15 cellular contexts compared by ENCODE assay signal in the genomic region with DNA sequence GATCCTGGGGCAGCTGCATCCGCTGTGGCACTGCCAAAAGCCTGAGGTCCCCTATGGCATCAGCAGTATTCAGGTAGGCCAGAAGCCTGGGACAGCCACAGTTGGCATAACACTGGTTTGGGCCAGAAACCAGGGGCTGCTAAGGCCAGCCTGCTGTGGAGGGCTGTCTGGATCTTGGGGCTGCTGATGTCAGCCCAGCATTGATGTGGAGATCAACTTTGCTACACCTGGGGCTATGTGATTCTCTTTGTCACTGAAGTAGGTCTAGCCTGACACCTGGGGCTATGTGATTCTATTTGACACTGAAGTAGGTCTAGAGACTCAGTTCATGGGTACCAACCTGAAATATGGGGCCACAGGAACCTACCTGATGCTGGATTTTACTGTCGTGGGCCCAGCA.
A peak's percentile ranks its signal among the peaks of the same experiment; 100 is the strongest.
DNase-seq lines count a peak whose midpoint lies in the region; ATAC-seq and TF ChIP-seq lines count a peak whose summit lies in the region.
"Had no signal": no experiment of that assay in that cellular context is flagged by ENCODE, and none has a peak within 500 bp of the region (broad histone marks: within the 10 kb centered on the region; RNA-seq: fewer than 3 reads in every experiment).

No MANE protein-coding gene starts in this region.

- H3K4me1 ChIP-seq in mesendoderm (ENCODE audit: control insufficient read depth, low read depth, low read length) = no peaks in the 10 kb centered on the region
- H3K4me1 ChIP-seq: BLaER1, Caco-2 had no signal

- H2AK5ac ChIP-seq in mesendoderm (ENCODE audit: low read length) = no peak overlapping the region

- no peaks in the 10 kb centered on the region for H3K79me2 ChIP-seq in mesendoderm (ENCODE audit: control insufficient read depth, insufficient read depth, low read length)

- H2BK15ac ChIP-seq in mesendoderm (replicated peaks; ENCODE audit: low read depth) = no peak overlapping the region

- H3K4me3 ChIP-seq in mesendoderm (ENCODE audit: low read length) (no peak overlapping the region), coronary artery (no peak overlapping the region)
- H3K4me3 ChIP-seq: BLaER1, HAP-1 had no signal

- H3K36me3 ChIP-seq in mesendoderm (ENCODE audit: control insufficient read depth, insufficient read depth, low read length) = no peaks in the 10 kb centered on the region
- H3K36me3 ChIP-seq: BLaER1, HAP-1 had no signal

- H3K4me1 Mint-ChIP-seq in stimulated activated effector memory CD8-positive, alpha-beta T cell treated with anti-CD3 and anti-CD28 coated beads, Interleukin-12 subunit alpha, Interleukin-12 subunit beta, amount 100 ng/mL, for 72 hours = no peaks in the 10 kb centered on the region
- H3K4me1 Mint-ChIP-seq: CD8-positive, alpha-beta memory T cell; IgD-negative memory B cell had no signal

- no peaks in the 10 kb centered on the region for H3K27me3 ChIP-seq in mesendoderm (ENCODE audit: insufficient read depth, low read length, poor library complexity)
- H3K27me3 ChIP-seq: BLaER1 had no signal

- no peak overlapping the region for H3K4me3 Mint-ChIP-seq in stimulated activated effector memory CD8-positive, alpha-beta T cell treated with anti-CD3 and anti-CD28 coated beads, Interleukin-12 subunit alpha, Interleukin-12 subunit beta, amount 100 ng/mL, for 72 hours
- H3K4me3 Mint-ChIP-seq: CD8-positive, alpha-beta memory T cell; IgD-negative memory B cell had no signal

- peak; percentile 26 for ATAC-seq in stimulated activated effector memory CD8-positive, alpha-beta T cell treated with anti-CD3 and anti-CD28 coated beads, Interleukin-12 subunit alpha, Interleukin-12 subunit beta, amount 100 ng/mL, for 72 hours
- no peak for ATAC-seq in GM18502 (IDR thresholded peaks at IDR 0.05; ENCODE audit: poor library complexity, unreplicated experiment)

- no CpG with 5 or more reads among the region's 2 CpGs for WGBS in mesendoderm (ENCODE audit: extremely low coverage, insufficient coverage, low lambda C conversion rate)

- H3K9ac ChIP-seq in mesendoderm (ENCODE audit: low read length) = no peak overlapping the region
- H3K9ac ChIP-seq: BLaER1 had no signal

- no peak overlapping the region for H3K56ac ChIP-seq in mesendoderm (ENCODE audit: low read length)

- H3K23ac ChIP-seq in mesendoderm (ENCODE audit: low read length) = no peak overlapping the region

- no peak overlapping the region for H3K27ac Mint-ChIP-seq in stimulated activated effector memory CD8-positive, alpha-beta T cell treated with anti-CD3 and anti-CD28 coated beads, Interleukin-12 subunit alpha, Interleukin-12 subunit beta, amount 100 ng/mL, for 72 hours
- H3K27ac Mint-ChIP-seq: CD8-positive, alpha-beta memory T cell had no signal

- TF ChIP-seq CTCF in coronary artery (IDR thresholded peaks at IDR 0.05) = no peak

- no peak overlapping the region for H3K4ac ChIP-seq in mesendoderm (ENCODE audit: low read depth, low read length)

- no peak overlapping the region for H4K8ac ChIP-seq in mesendoderm (ENCODE audit: low read depth, low read length)

- DNase-seq in ELF-1 (ENCODE audit: low read depth, low spot score) (peak; percentile 55), SK-N-DZ (ENCODE audit: low spot score) (peak; percentile 1), mesendoderm (peak; percentile 45), coronary artery (ENCODE audit: low spot score) (no peak), NCI-H446 (lab: John Stamatoyannopoulos, UW) (no peak)
- DNase-seq in stimulated activated effector memory CD8-positive, alpha-beta T cell treated with anti-CD3 and anti-CD28 coated beads, Interleukin-12 subunit alpha, Interleukin-12 subunit beta, amount 100 ng/mL, for 72 hours (ENCODE audit: low spot score in 2 of 2) = no peak
- DNase-seq: Caco-2; CD8-positive, alpha-beta memory T cell; DND-41; GF-D8 had no signal

- H3K36me3 Mint-ChIP-seq in stimulated activated effector memory CD8-positive, alpha-beta T cell treated with anti-CD3 and anti-CD28 coated beads, Interleukin-12 subunit alpha, Interleukin-12 subunit beta, amount 100 ng/mL, for 72 hours = no peaks in the 10 kb centered on the region
- H3K36me3 Mint-ChIP-seq: CD8-positive, alpha-beta memory T cell; IgD-negative memory B cell had no signal

- H2BK5ac ChIP-seq in mesendoderm (ENCODE audit: low read length) = no peak overlapping the region

- no peak overlapping the region for H4K5ac ChIP-seq in mesendoderm (ENCODE audit: low read length)

- H2BK120ac ChIP-seq in mesendoderm (ENCODE audit: low read depth, low read length) = no peak overlapping the region

- H3K4me2 ChIP-seq in mesendoderm (ENCODE audit: low read length) = no peak overlapping the region
- H3K4me2 ChIP-seq: BLaER1 had no signal

- no peaks in the 10 kb centered on the region for H3K79me1 ChIP-seq in mesendoderm (ENCODE audit: low read length)

- H3K18ac ChIP-seq in mesendoderm (ENCODE audit: low read length) = no peak overlapping the region

- H3K27ac ChIP-seq in mesendoderm (ENCODE audit: low read depth, low read length) = no peak overlapping the region
- H3K27ac ChIP-seq in coronary artery = no peak overlapping the region
- H3K27ac ChIP-seq: 22Rv1, BLaER1 had no signal

- peaks cover 24% of the 10 kb centered on the region for H3K9me3 Mint-ChIP-seq in stimulated activated effector memory CD8-positive, alpha-beta T cell treated with anti-CD3 and anti-CD28 coated beads, Interleukin-12 subunit alpha, Interleukin-12 subunit beta, amount 100 ng/mL, for 72 hours

Comparison
In these comparisons a context has a peak if more than half of its experiments do, and no peak if none do; other contexts are left out.
1. DNase-seq: peak in ELF-1 (single experiment), SK-N-DZ (single experiment) and mesendoderm (single experiment); none in stimulated activated effector memory CD8-positive, alpha-beta T cell treated with anti-CD3 and anti-CD28 coated beads, Interleukin-12 subunit alpha, Interleukin-12 subunit beta, amount 100 ng/mL, for 72 hours (0 of 2), coronary artery (single experiment) and NCI-H446 (0 of 2).